Comparison of ENCODE assay signal across 15 cellular contexts in the genomic region with DNA sequence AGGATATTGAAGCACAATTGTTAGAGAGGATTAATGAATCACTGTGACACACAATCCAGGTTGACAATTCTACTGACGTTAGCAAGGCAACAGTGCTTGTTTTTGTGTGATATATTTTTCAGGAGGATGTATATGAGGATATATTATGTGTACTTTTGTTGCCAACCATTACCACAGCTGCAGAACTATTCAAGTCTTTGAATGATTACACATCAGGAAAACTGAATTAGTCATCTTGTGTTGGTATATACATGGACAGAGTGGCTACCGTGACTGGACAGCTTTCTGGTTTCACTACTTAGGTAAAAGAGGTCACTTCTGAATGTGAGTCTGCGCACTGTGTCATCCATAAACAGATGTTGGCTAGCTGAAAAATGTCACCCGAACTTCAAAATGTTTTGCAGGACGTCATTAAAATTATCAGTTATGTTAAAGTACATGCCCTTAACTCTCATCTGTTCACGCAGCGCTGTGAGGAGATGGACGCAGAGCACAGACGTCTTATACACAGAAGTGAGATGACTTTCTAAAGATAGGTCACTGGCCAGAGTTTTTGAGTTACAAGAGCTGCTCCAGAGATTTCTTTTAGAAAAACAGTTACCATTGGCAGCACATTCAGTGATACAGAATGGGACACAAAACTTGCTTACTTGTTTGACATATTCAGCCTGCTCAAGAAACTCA.
DNase-seq lines count a peak whose midpoint lies in the region; ATAC-seq, FAIRE-seq and TF ChIP-seq lines count a peak whose summit lies in the region.
"Had no signal": no experiment of that assay in that cellular context is flagged by ENCODE, and none has a peak within 500 bp of the region (broad histone marks: within the 10 kb centered on the region; RNA-seq: fewer than 3 reads in every experiment).

No MANE protein-coding gene starts in this region.

- no peak for ATAC-seq in HG03095 (IDR thresholded peaks at IDR 0.05; ENCODE audit: unreplicated experiment)
- ATAC-seq: left lung; naive thymus-derived CD8-positive, alpha-beta T cell; upper lobe of right lung had no signal

- 86 to 90% methylated on average over 9 of the region's 9 CpGs for WGBS in tibial nerve, 2 donors

- TF ChIP-seq POLR2A in tibial nerve (IDR thresholded peaks at IDR 0.05): no peak

- no peaks in the 10 kb centered on the region for H3K27me3 ChIP-seq in bronchial epithelial cell (ENCODE audit: control insufficient read depth, insufficient read depth, low read length)
- no peaks in the 10 kb centered on the region for H3K27me3 ChIP-seq in tibial nerve
- H3K27me3 ChIP-seq: BLaER1 treated with 17β-estradiol and CSF1 and Interleukin-3, amounts not matched to agents 10 nM and 100 nM; left lung; upper lobe of right lung had no signal

- H3K4me1 ChIP-seq in tibial nerve: no peaks in the 10 kb centered on the region
- H3K4me1 ChIP-seq: BLaER1 treated with 17β-estradiol and CSF1 and Interleukin-3, amounts not matched to agents 10 nM and 100 nM; left lung; upper lobe of right lung had no signal

- H3K36me3 ChIP-seq in bronchial epithelial cell (ENCODE audit: control insufficient read depth, insufficient read depth, low read length) (peaks cover 1% of the 10 kb centered on the region), tibial nerve (peaks cover 0 to 29% (median 4%) of the 10 kb centered on the region in 3 donors)
- H3K36me3 ChIP-seq: upper lobe of right lung had no signal

- no peaks in the 10 kb centered on the region for H3K9me3 ChIP-seq in tibial nerve
- H3K9me3 ChIP-seq: BLaER1 treated with 17β-estradiol and CSF1 and Interleukin-3, amounts not matched to agents 10 nM and 100 nM; left lung; upper lobe of right lung had no signal

- TF ChIP-seq CTCF in bronchial epithelial cell (IDR thresholded peaks at IDR 0.05; ENCODE audit: insufficient read depth, low read length, severe bottlenecking) (no peak), tibial nerve (IDR thresholded peaks at IDR 0.05) (no peak)

- H3K4me3 ChIP-seq in bronchial epithelial cell (ENCODE audit: low read depth, low read length) (no peak overlapping the region), tibial nerve (no peak overlapping the region)
- H3K4me3 ChIP-seq: BLaER1 treated with 17β-estradiol and CSF1 and Interleukin-3, amounts not matched to agents 10 nM and 100 nM; left lung; upper lobe of right lung had no signal

- TF ChIP-seq EP300 in tibial nerve (IDR thresholded peaks at IDR 0.05): no peak

- H3K27ac ChIP-seq in tibial nerve: no peak overlapping the region
- H3K27ac ChIP-seq: BLaER1 treated with 17β-estradiol and CSF1 and Interleukin-3, amounts not matched to agents 10 nM and 100 nM; left lung; upper lobe of right lung had no signal

- FAIRE-seq in bronchial epithelial cell (lab: Jason Lieb, UNC): no peak

- peak; percentile 70 for DNase-seq in EH (ENCODE audit: low read depth)
- DNase-seq in M059J (ENCODE audit: low read depth): peak; percentile 54
- peak; percentile 95 for DNase-seq in bronchial epithelial cell (ENCODE audit: low read depth)
- peak; percentile 94 for DNase-seq in iris pigment epithelial cell (ENCODE audit: low read depth)
- no peak for DNase-seq in tibial nerve (ENCODE audit: low spot score in 2 of 2)
- DNase-seq in Ammon's horn (ENCODE audit: low spot score): no peak
- no peak for DNase-seq in islet precursor cell
- DNase-seq: activated CD8-positive, alpha-beta memory T cell treated with anti-CD3 and anti-CD28 coated beads, Interleukin-2, amount 50 U/mL, for 48 hours; head of caudate nucleus; left lung; naive thymus-derived CD8-positive, alpha-beta T cell; NCI-H2171 treated with DMSO at 0.1 percent for 48 hours; upper lobe of right lung had no signal

Comparison
In these comparisons a context has a peak if more than half of its experiments do, and no peak if none do; other contexts are left out.
1. DNase-seq: peak in EH (single experiment), M059J (single experiment), bronchial epithelial cell (single experiment) and iris pigment epithelial cell (single experiment); none in tibial nerve (0 of 2), Ammon's horn (single experiment) and islet precursor cell (single experiment).